In the genomic region with DNA sequence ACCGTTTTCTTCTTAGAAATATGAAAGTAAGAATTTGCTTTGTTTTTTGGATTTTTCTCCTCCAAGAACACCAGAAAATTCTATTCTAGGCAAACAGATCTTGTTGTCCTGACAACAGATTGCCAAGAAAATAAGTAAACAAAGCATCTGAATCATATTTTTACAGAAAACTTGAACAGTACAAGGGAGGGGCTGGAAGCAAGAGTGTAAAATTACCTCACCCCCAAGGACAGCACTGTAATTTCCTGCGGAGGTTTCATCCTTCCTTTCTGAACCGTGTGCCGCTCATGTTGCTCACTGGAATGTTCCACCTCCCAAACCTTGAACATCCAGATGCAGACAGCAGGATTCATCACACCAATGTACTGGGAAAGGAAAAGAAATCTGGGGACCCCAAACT, we compare ENCODE assay signal across 13 cellular contexts. TPM values are rescaled to one million over a fixed set of nuclear protein-coding genes. Genes with fewer than 3 reads are reported as not detected.
A peak's percentile ranks its signal among the peaks of the same experiment; 100 is the strongest.
DNase-seq lines count a peak whose midpoint lies in the region; ATAC-seq and TF ChIP-seq lines count a peak whose summit lies in the region.
"Had no signal": no experiment of that assay in that cellular context is flagged by ENCODE, and none has a peak within 500 bp of the region (broad histone marks: within the 10 kb centered on the region; RNA-seq: fewer than 3 reads in every experiment).

No MANE protein-coding gene starts in this region.

- ATAC-seq in HG03432 (IDR thresholded peaks at IDR 0.05; ENCODE audit: unreplicated experiment), result no peak

- peak overlapping the region; percentile 24; the same call in 1 of the 2 replicates for H3K9ac ChIP-seq in GM23248
- H3K9ac ChIP-seq: BLaER1 had no signal

- H3K79me2 ChIP-seq in GM23248 (ENCODE audit: insufficient read depth), result no peaks in the 10 kb centered on the region

- H3K27me3 ChIP-seq in GM23248 (replicated peaks; ENCODE audit: insufficient read depth) (no peaks in the 10 kb centered on the region), spleen (replicated peaks in 1 of 7) (no peaks in the 10 kb centered on the region), HAP-1 (ENCODE audit: low read depth) (no peaks in the 10 kb centered on the region)
- H3K27me3 ChIP-seq: BLaER1 had no signal

- H3K4me3 ChIP-seq in GM23248 (no peak overlapping the region), spleen (peak overlapping the region in 1 of 8 donors; percentile 21), HAP-1 (no peak overlapping the region)
- H3K4me3 ChIP-seq: BLaER1 had no signal

- H3K9me2 ChIP-seq in GM23248 (ENCODE audit: insufficient read depth), result no peaks in the 10 kb centered on the region

- H3K36me3 ChIP-seq in GM23248 (ENCODE audit: low read depth) (no peaks in the 10 kb centered on the region), spleen (no peaks in the 10 kb centered on the region), HAP-1 (replicated peaks) (no peaks in the 10 kb centered on the region)

- in situ Hi-C loops in GM23248 (cut with MboI), result no loop called here
- in situ Hi-C loops in HAP-1 (cut with MboI; ENCODE audit: low sequenced_read_pairs), result no loop called here

- H3K4me2 ChIP-seq in GM23248 (ENCODE audit: unreplicated experiment), result no peak overlapping the region
- H3K4me2 ChIP-seq: BLaER1 had no signal

- DNase-seq in GM23248 (peak; percentile 67), fibroblast of peridontal ligament (ENCODE audit: extremely low read depth) (peak; percentile 15), spleen (no peak), HAP-1 (ENCODE audit: low spot score in 2 of 2) (no peak), DMS79 (lab: John Stamatoyannopoulos, UW) (no peak)
- DNase-seq: EL, HCEC 1CT, NCI-H1105, NCI-H187 treated with DMSO at 0.1 percent for 48 hours, NCI-H446 treated with DMSO at 0.1 percent for 48 hours had no signal

- 16 to 22% methylated on average over 4 of the region's 4 CpGs for WGBS in GM23248 (ENCODE audit: low coverage in 1 of 2, low lambda C conversion rate in 2 of 2, missing lambda C conversion rate in 2 of 2), 2 experiments
- 26 to 57% (median 42%) methylated on average over 4 of the region's 4 CpGs for WGBS in spleen, 5 donors

- intact Hi-C loops in spleen (cut with DNase I; ENCODE audit: low total_unique reads), result no loop called here

- peaks cover 11% of the 10 kb centered on the region for H3K4me1 ChIP-seq in GM23248 (ENCODE audit: insufficient read depth)
- H3K4me1 ChIP-seq in spleen, result peaks cover 9 to 68% (median 30%) of the 10 kb centered on the region in 6 donors
- H3K4me1 ChIP-seq in HAP-1, result peaks cover 5% of the 10 kb centered on the region; the same call in 1 of the 2 replicates

- no peak for TF ChIP-seq POLR2A in spleen (IDR thresholded peaks at IDR 0.05)

- H3K27ac ChIP-seq in GM23248, result no peak overlapping the region
- H3K27ac ChIP-seq in VCaP, result peak overlapping the region; percentile 89
- peak overlapping the region in 7 of 8 donors; percentile 48 to 89 (median 69) for H3K27ac ChIP-seq in spleen
- H3K27ac ChIP-seq: BLaER1 had no signal

- peak overlapping the region; percentile 64 for H2AFZ ChIP-seq in GM23248

- H3K9me3 ChIP-seq in GM23248 (ENCODE audit: low read depth) (no peaks in the 10 kb centered on the region), spleen (no peaks in the 10 kb centered on the region), HAP-1 (no peaks in the 10 kb centered on the region)
- H3K9me3 ChIP-seq: BLaER1 had no signal

- no peaks in the 10 kb centered on the region for H4K20me1 ChIP-seq in GM23248 (ENCODE audit: insufficient read depth)
- H4K20me1 ChIP-seq: BLaER1 had no signal

- H3F3A ChIP-seq in GM23248 (ENCODE audit: insufficient read depth), result 0 out of 2 replicates have a peak, but pooled peaks cover 4% of the 10 kb centered on the region

- TF ChIP-seq CTCF in VCaP (conservative IDR thresholded peaks at IDR 0.05) (no peak), spleen (IDR thresholded peaks at IDR 0.05 in 8 of 11, conservative IDR thresholded peaks at IDR 0.05 in 3 of 11) (no peak)

RNA-seq across cellular contexts. Expression of a gene that starts 5.4 kb away (rescaled TPM):
- total RNA-seq in GM23248 (2014; rRNA removed; shearing (Covaris generic)), result 15.9 and 20.1 TPM in 2 replicates
- polyA plus RNA-seq in GM23248 (2016; fragmentation: Nextera tagmentation; extraction: Ambion mirVana) (29.8 TPM in 2 replicates), spleen (10 to 100 TPM; 13.6 to 34.3 (median 14.2) TPM)
- total RNA-seq in spleen, result 10 to 100 TPM; 52.3 to 90.1 (median 81.2) TPM

RNA-seq across cellular contexts. Expression of a gene that starts 50.3 kb away (rescaled TPM):
- 144 and 162 TPM in 2 replicates for total RNA-seq in GM23248 (2014; rRNA removed; shearing (Covaris generic))
- 128 TPM in 2 replicates for polyA plus RNA-seq in GM23248 (2016; fragmentation: Nextera tagmentation; extraction: Ambion mirVana)
- total RNA-seq in spleen, result 100 to 1,000 TPM in 6 of 7 donors, 10 to 100 TPM in 1; 97.5 to 162 (median 139) TPM
- polyA plus RNA-seq in spleen, result 100 to 1,000 TPM; 117 to 185 (median 145) TPM

Comparison
In these comparisons a context has a peak if more than half of its experiments do, and no peak if none do; other contexts are left out.
1. DNase-seq: peak in GM23248 (single experiment) and fibroblast of peridontal ligament (single experiment); none in spleen (single experiment), HAP-1 (0 of 2) and DMS79 (single experiment).